13 cellular contexts compared by ENCODE assay signal in the genomic region with DNA sequence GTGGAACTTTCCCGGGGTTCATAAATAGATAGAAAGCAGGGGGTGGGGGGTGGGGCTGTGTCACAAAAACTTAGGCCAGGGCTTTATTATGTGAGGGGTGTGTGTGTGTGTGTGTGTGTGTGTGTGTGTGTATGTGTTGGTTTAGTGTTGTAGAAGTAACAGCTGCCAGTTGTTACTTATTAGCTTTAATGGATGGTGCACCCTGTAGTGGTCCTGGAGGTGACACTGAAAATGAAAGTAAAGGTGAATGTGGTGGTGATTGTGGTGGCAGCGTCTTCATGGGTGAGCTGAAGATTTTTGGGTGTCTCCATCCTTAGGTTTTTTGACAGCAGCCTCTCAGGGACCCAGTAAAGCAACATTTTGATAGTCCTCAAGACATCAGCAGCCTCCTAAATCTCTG.
A peak's percentile ranks its signal among the peaks of the same experiment; 100 is the strongest.
DNase-seq lines count a peak whose midpoint lies in the region; ATAC-seq and TF ChIP-seq lines count a peak whose summit lies in the region.
"Had no signal": no experiment of that assay in that cellular context is flagged by ENCODE, and none has a peak within 500 bp of the region (broad histone marks: within the 10 kb centered on the region; RNA-seq: fewer than 3 reads in every experiment).

No MANE protein-coding gene starts in this region.

- peak; percentile 98 for ATAC-seq in GM18511 (IDR thresholded peaks at IDR 0.05; ENCODE audit: unreplicated experiment)
- peak; percentile 88 for ATAC-seq in GM19468 (IDR thresholded peaks at IDR 0.05; ENCODE audit: extremely low read depth, unreplicated experiment)
- ATAC-seq in HG02973 (IDR thresholded peaks at IDR 0.05; ENCODE audit: unreplicated experiment): peak; percentile 87
- ATAC-seq: activated CD4-positive, alpha-beta T cell treated with anti-CD3 and anti-CD28 coated beads for 36 hours had no signal

- H3K9me2 ChIP-seq in MM.1S (replicated peaks; ENCODE audit: insufficient read depth, low read length): no peaks in the 10 kb centered on the region

- H3K27ac ChIP-seq in MM.1S (ENCODE audit: low read length) (no peak overlapping the region), caudate nucleus (ENCODE audit: low read depth, low read length) (no peak overlapping the region)

- H3F3A ChIP-seq in MM.1S (ENCODE audit: insufficient read depth, low read length): no peaks in the 10 kb centered on the region

- no peak overlapping the region for H2AFZ ChIP-seq in MM.1S (ENCODE audit: low read length)

- H3K4me2 ChIP-seq in MM.1S (ENCODE audit: low read depth, low read length): peak overlapping the region; percentile 49; the same call in 1 of the 2 replicates

- no peaks in the 10 kb centered on the region for H3K79me2 ChIP-seq in MM.1S (ENCODE audit: low read length)

- DNase-seq in MM.1S (peak; percentile 38), HuH-7 (ENCODE audit: low spot score) (no peak), NCI-H187 treated with DMSO at 0.1 percent for 48 hours (lab: John Stamatoyannopoulos, UW) (no peak), caudate nucleus (lab: John Stamatoyannopoulos, UW) (no peak)
- no peak for DNase-seq in activated CD4-positive, alpha-beta T cell treated with anti-CD3 and anti-CD28 coated beads for 4 hours
- DNase-seq: activated CD4-positive, alpha-beta T cell treated with anti-CD3 and anti-CD28 coated beads for 36 hours; CD4-positive, alpha-beta T cell; effector memory CD4-positive, alpha-beta T cell; hippocampal formation; NCI-H345 had no signal

- H3K36me3 ChIP-seq in MM.1S (replicated peaks; ENCODE audit: insufficient read depth, low read length): no peaks in the 10 kb centered on the region

- no peak for TF ChIP-seq CTCF in MM.1S (IDR thresholded peaks at IDR 0.05; ENCODE audit: low read length)

- no peaks in the 10 kb centered on the region for H3K9me3 ChIP-seq in MM.1S (replicated peaks; ENCODE audit: insufficient read depth, low read length)

- H3K4me3 ChIP-seq in MM.1S (ENCODE audit: low read length): no peak overlapping the region

- H3K9ac ChIP-seq in MM.1S (ENCODE audit: low read length): no peak overlapping the region

- no peaks in the 10 kb centered on the region for H4K20me1 ChIP-seq in MM.1S (ENCODE audit: insufficient read depth, low read length)

- peaks cover 13% of the 10 kb centered on the region for H3K4me1 ChIP-seq in MM.1S (ENCODE audit: low read length)

- no peaks in the 10 kb centered on the region for H3K27me3 ChIP-seq in MM.1S (replicated peaks; ENCODE audit: insufficient read depth, low read length)
